8 cellular contexts compared by ENCODE assay signal in the genomic region with DNA sequence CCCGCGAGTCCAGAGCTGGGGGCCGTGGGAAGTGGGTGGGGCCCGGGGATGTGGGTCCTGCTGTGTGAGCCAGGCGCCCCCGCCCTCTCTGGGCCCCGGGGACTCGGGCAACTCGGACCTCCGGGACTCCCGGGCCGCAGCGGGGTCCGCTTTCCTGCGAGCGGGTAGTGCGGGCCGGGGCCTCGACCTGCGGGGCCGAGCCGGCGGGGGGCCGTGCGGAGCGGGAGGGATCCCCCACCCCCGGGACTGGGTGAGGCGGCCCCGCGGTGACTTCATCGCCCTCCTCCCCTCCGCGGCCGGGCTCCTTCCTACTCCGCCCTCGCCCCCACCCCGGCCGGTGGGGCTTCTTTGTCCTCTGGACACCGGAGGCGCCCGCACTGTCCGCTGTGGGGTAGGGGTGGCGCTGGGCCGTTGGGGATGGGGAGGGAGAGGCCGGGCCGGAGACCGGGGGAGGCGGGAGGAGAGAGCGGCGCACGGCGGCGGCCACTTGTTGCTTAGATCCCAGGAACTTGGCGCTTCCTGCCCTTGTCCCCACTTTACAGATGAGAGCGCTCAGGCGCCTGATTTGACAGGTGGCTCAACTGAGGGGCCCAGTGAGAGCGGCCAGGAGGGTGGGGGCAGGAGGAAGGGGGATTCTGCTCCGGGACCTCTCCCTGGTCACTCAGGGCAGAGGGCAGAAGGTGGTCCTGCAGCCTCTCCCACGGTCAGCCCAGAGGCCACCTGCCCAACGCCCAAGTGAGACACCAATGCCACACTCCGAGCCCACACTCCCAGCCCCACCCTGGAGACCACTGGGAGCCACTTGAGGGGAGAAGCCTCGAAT. TPM values are rescaled to one million over a fixed set of nuclear protein-coding genes. Genes with fewer than 3 reads are reported as not detected.
DNase-seq lines count a peak whose midpoint lies in the region; ATAC-seq and TF ChIP-seq lines count a peak whose summit lies in the region.

No MANE protein-coding gene starts in this region.

- ATAC-seq in activated T-cell treated with anti-CD3 and anti-CD28 coated beads, Interleukin-2, amount 50 U/mL, for 72 hours (replicated peaks in 1 of 2): peak; percentile 34 to 43

- TF ChIP-seq CTCF in foreskin fibroblast (IDR thresholded peaks at IDR 0.05; ENCODE audit: low read depth, low read length): no peak

- H2AFZ ChIP-seq in neuronal stem cell (ENCODE audit: low read length): peak overlapping the region; percentile 90

- WGBS in neuronal stem cell (ENCODE audit: extremely low coverage in 2 of 2, insufficient read length in 2 of 2, insufficient replicate concordance in 1 of 2), 2 donors: no CpG with 5 or more reads among the region's 62 CpGs

- H3K4me2 ChIP-seq in neuronal stem cell (ENCODE audit: insufficient read depth, low read length, poor library complexity, severe bottlenecking): peak overlapping the region; percentile 92

- no peak overlapping the region for H2BK15ac ChIP-seq in neuronal stem cell (ENCODE audit: low read length)

- no peaks in the 10 kb centered on the region for H3K27me3 ChIP-seq in neuronal stem cell (ENCODE audit: control insufficient read depth in 3 of 3, insufficient read depth in 3 of 3, low read depth in 1 of 3, low read length in 3 of 3)

- peak overlapping the region; percentile 2 for H2BK5ac ChIP-seq in neuronal stem cell (ENCODE audit: low read length)

- H3K14ac ChIP-seq in neuronal stem cell (ENCODE audit: low read length): peak overlapping the region; percentile 84

- peak overlapping the region; percentile 66 for H2BK120ac ChIP-seq in neuronal stem cell (ENCODE audit: low read depth, low read length)

- H3K9ac ChIP-seq in neuronal stem cell (ENCODE audit: low read depth, low read length, poor library complexity): peak overlapping the region; percentile 94

- H3K9me3 ChIP-seq in neuronal stem cell (replicated peaks in 1 of 2; ENCODE audit: control insufficient read depth in 2 of 2, insufficient read depth in 1 of 2, low read depth in 1 of 2, low read length in 2 of 2): no peaks in the 10 kb centered on the region

- H3K18ac ChIP-seq in neuronal stem cell (ENCODE audit: low read length): peak overlapping the region; percentile 94

- H4K91ac ChIP-seq in neuronal stem cell (ENCODE audit: low read depth, low read length, poor library complexity): no peak overlapping the region

- no peak overlapping the region for H4K8ac ChIP-seq in neuronal stem cell (ENCODE audit: low read depth, low read length)

- peak overlapping the region; percentile 65 for H3K27ac ChIP-seq in neuronal stem cell (replicated peaks; ENCODE audit: low read length)

- peaks cover 26% of the 10 kb centered on the region for H3K79me1 ChIP-seq in neuronal stem cell (ENCODE audit: low read depth, low read length)

- peak overlapping the region; percentile 59 for H3K27ac Mint-ChIP-seq in activated T-cell treated with anti-CD3 and anti-CD28 coated beads, Interleukin-2, amount 50 U/mL, for 72 hours

- H3K23ac ChIP-seq in neuronal stem cell (ENCODE audit: low read depth, low read length, poor library complexity): peak overlapping the region; percentile 89

- H3K36me3 ChIP-seq in neuronal stem cell (replicated peaks in 1 of 2; ENCODE audit: control insufficient read depth in 2 of 2, insufficient read depth in 2 of 2, low read length in 2 of 2): peaks cover 21 to 38% of the 10 kb centered on the region in 2 donors

- H3K4me3 ChIP-seq in foreskin fibroblast (ENCODE audit: low read depth in 1 of 2, low read length in 2 of 2) (peak overlapping the region; percentile 75 to 78), neuronal stem cell (ENCODE audit: low read length in 2 of 2) (peak overlapping the region; percentile 48 to 80)

- peaks cover 13% of the 10 kb centered on the region in 2 donors for H3K36me3 Mint-ChIP-seq in activated T-cell treated with anti-CD3 and anti-CD28 coated beads, Interleukin-2, amount 50 U/mL, for 72 hours (ENCODE audit: insufficient read depth in 2 of 2)

- H3K4me1 ChIP-seq in neuronal stem cell (ENCODE audit: control insufficient read depth in 2 of 2, insufficient read depth in 1 of 2, low read depth in 1 of 2, low read length in 2 of 2): peaks cover 12 to 20% of the 10 kb centered on the region in 2 donors

- H3K4ac ChIP-seq in neuronal stem cell (ENCODE audit: low read length): peak overlapping the region; percentile 97

- H3K27me3 Mint-ChIP-seq in activated T-cell treated with anti-CD3 and anti-CD28 coated beads, Interleukin-2, amount 50 U/mL, for 72 hours (ENCODE audit: low read depth): no peaks in the 10 kb centered on the region

- H3K4me3 Mint-ChIP-seq in activated T-cell treated with anti-CD3 and anti-CD28 coated beads, Interleukin-2, amount 50 U/mL, for 72 hours: peak overlapping the region; percentile 75 to 76

- peak overlapping the region; percentile 100 for H2AK5ac ChIP-seq in neuronal stem cell (ENCODE audit: low read depth, low read length)

- H3K4me1 Mint-ChIP-seq in activated T-cell treated with anti-CD3 and anti-CD28 coated beads, Interleukin-2, amount 50 U/mL, for 72 hours (ENCODE audit: low read depth): peaks cover 62% of the 10 kb centered on the region

- H3K9me3 Mint-ChIP-seq in activated T-cell treated with anti-CD3 and anti-CD28 coated beads, Interleukin-2, amount 50 U/mL, for 72 hours: peaks cover 2 to 6% of the 10 kb centered on the region in 2 donors

- H2BK12ac ChIP-seq in neuronal stem cell (ENCODE audit: low read length): no peak overlapping the region

- DNase-seq in activated T-cell treated with anti-CD3 and anti-CD28 coated beads for 1 hour (ENCODE audit: low read depth): peak; percentile 24
- no peak for DNase-seq in activated T-cell treated with anti-CD3 and anti-CD28 coated beads, Interleukin-2, amount 50 U/mL, for 1 hour
- DNase-seq in HuH-7 (ENCODE audit: low spot score): peak; percentile 42
- DNase-seq in activated T-cell treated with anti-CD3 and anti-CD28 coated beads, Interleukin-2, amount 50 U/mL, for 72 hours: peak; percentile 65 to 71
- DNase-seq in foreskin fibroblast: peak; percentile 32 to 71
- DNase-seq in neuronal stem cell (ENCODE audit: low spot score): peak; percentile 54
- no peak for DNase-seq in NK-92 treated with Interleukin-12 subunit alpha and Interleukin-12 subunit beta, amount 100 ng/mL, for 24 hours (lab: John Stamatoyannopoulos, UW)
- no peak for DNase-seq in globus pallidus (ENCODE audit: low spot score)

RNA-seq across cellular contexts. Expression of a gene that starts 0.9 kb away (rescaled TPM):
- total RNA-seq in activated T-cell treated with anti-CD3 and anti-CD28 coated beads, Interleukin-2, amount 50 U/mL, for 72 hours: 10 to 100 TPM; 82.4 to 90.6 TPM
- polyA plus RNA-seq in neuronal stem cell (2013, experiment 1 of 2): 92.9 TPM
- polyA plus RNA-seq in neuronal stem cell (2013, experiment 2 of 2): 91.8 TPM

RNA-seq across cellular contexts. Expression of a gene that starts 26.1 kb away (rescaled TPM):
- 1 to 10 TPM in 1 of 2 donors, under 1 TPM in 1; 0.31 to 1.2 TPM for total RNA-seq in activated T-cell treated with anti-CD3 and anti-CD28 coated beads, Interleukin-2, amount 50 U/mL, for 72 hours
- polyA plus RNA-seq in neuronal stem cell (2013, experiment 1 of 2): 0.20 TPM
- polyA plus RNA-seq in neuronal stem cell (2013, experiment 2 of 2): 0.08 TPM

RNA-seq across cellular contexts. Expression of a gene that starts 39.1 kb away (rescaled TPM):
- 10 to 100 TPM; 10.1 to 14.4 TPM for total RNA-seq in activated T-cell treated with anti-CD3 and anti-CD28 coated beads, Interleukin-2, amount 50 U/mL, for 72 hours
- polyA plus RNA-seq in neuronal stem cell (2013, experiment 1 of 2): 3.8 TPM
- polyA plus RNA-seq in neuronal stem cell (2013, experiment 2 of 2): 4.4 TPM

RNA-seq across cellular contexts. Expression of a gene that starts 53.0 kb away (rescaled TPM):
- 100 to 1,000 TPM; 163 to 172 TPM for total RNA-seq in activated T-cell treated with anti-CD3 and anti-CD28 coated beads, Interleukin-2, amount 50 U/mL, for 72 hours
- 37.5 TPM for polyA plus RNA-seq in neuronal stem cell (2013, experiment 1 of 2)
- 41.1 TPM for polyA plus RNA-seq in neuronal stem cell (2013, experiment 2 of 2)

RNA-seq across cellular contexts. Expression of a gene that starts 55.5 kb away (rescaled TPM):
- 10 to 100 TPM; 16.4 to 16.6 TPM for total RNA-seq in activated T-cell treated with anti-CD3 and anti-CD28 coated beads, Interleukin-2, amount 50 U/mL, for 72 hours
- polyA plus RNA-seq in neuronal stem cell (2013, experiment 1 of 2): 3.4 TPM
- polyA plus RNA-seq in neuronal stem cell (2013, experiment 2 of 2): 3.4 TPM

Comparison
In these comparisons a context has a peak if more than half of its experiments do, and no peak if none do; other contexts are left out.
1. DNase-seq: peak in activated T-cell treated with anti-CD3 and anti-CD28 coated beads for 1 hour (single experiment), HuH-7 (single experiment), activated T-cell treated with anti-CD3 and anti-CD28 coated beads, Interleukin-2, amount 50 U/mL, for 72 hours (2 of 2), foreskin fibroblast (2 of 2) and neuronal stem cell (single experiment); none in activated T-cell treated with anti-CD3 and anti-CD28 coated beads, Interleukin-2, amount 50 U/mL, for 1 hour (single experiment), NK-92 treated with Interleukin-12 subunit alpha and Interleukin-12 subunit beta, amount 100 ng/mL, for 24 hours (single experiment) and globus pallidus (single experiment).